ENCODE assay signal across 20 cellular contexts in genomic region chr13:39900106-39900750, GRCh38.
A peak's percentile ranks its signal among the peaks of the same experiment; 100 is the strongest.
DNase-seq lines count a peak whose midpoint lies in the region; ATAC-seq, FAIRE-seq and TF ChIP-seq lines count a peak whose summit lies in the region.
"Had no signal": no experiment of that assay in that cellular context is flagged by ENCODE, and none has a peak within 500 bp of the region (broad histone marks: within the 10 kb centered on the region; RNA-seq: fewer than 3 reads in every experiment).

No MANE protein-coding gene starts in this region.

- no peak for DNase-seq in activated naive CD8-positive, alpha-beta T cell treated with anti-CD3 and anti-CD28 coated beads, Interleukin-2, amount 50 U/mL, for 24 hours
- DNase-seq in activated naive CD8-positive, alpha-beta T cell treated with anti-CD3 and anti-CD28 coated beads for 36 hours, result no peak
- DNase-seq in astrocyte (ENCODE audit: low read depth) (peak; percentile 71), fibroblast of villous mesenchyme (ENCODE audit: low read depth) (peak; percentile 72), smooth muscle cell of the brain vasculature (ENCODE audit: low read depth, low spot score) (peak; percentile 21), NCI-H82 (lab: John Stamatoyannopoulos, UW) (no peak), NCI-H774 (lab: John Stamatoyannopoulos, UW) (no peak)
- DNase-seq in T-helper 2 cell treated with Interferon-gamma antibody and Interleukin-4, amounts not matched to agents 5 μg/mL and 100 μg/mL, for 36 hours (ENCODE audit: low spot score), result no peak
- DNase-seq: activated T-cell treated with anti-CD3 and anti-CD28 coated beads for 4 hours; CD8-positive, alpha-beta T cell; effector memory CD8-positive, alpha-beta T cell; naive thymus-derived CD8-positive, alpha-beta T cell; NCI-H1436; NCI-H524 treated with DMSO at 0.1 percent for 48 hours; psoas muscle; SW 1271 had no signal

- H3K27ac ChIP-seq in astrocyte (ENCODE audit: low read depth, low read length), result no peak overlapping the region
- H3K27ac ChIP-seq: cardiac muscle cell, KMS-11, psoas muscle had no signal

- H3K36me3 ChIP-seq in astrocyte (ENCODE audit: insufficient read depth, low read length), result no peaks in the 10 kb centered on the region
- H3K36me3 ChIP-seq: cardiac muscle cell had no signal

- H3K9me3 Mint-ChIP-seq in activated naive CD8-positive, alpha-beta T cell treated with anti-CD3 and anti-CD28 coated beads, Interleukin-2, amount 50 U/mL, for 24 hours, result no peaks in the 10 kb centered on the region
- no peaks in the 10 kb centered on the region for H3K9me3 Mint-ChIP-seq in activated naive CD8-positive, alpha-beta T cell treated with anti-CD3 and anti-CD28 coated beads for 36 hours
- no peaks in the 10 kb centered on the region for H3K9me3 Mint-ChIP-seq in astrocyte (ENCODE audit: unreplicated experiment)
- no peaks in the 10 kb centered on the region for H3K9me3 Mint-ChIP-seq in T-helper 2 cell treated with Interferon-gamma antibody and Interleukin-4, amounts not matched to agents 5 μg/mL and 100 μg/mL, for 36 hours
- H3K9me3 Mint-ChIP-seq: activated naive CD4-positive, alpha-beta T cell treated with anti-CD3 and anti-CD28 coated beads, Interleukin-2, amount 50 U/mL, for 24 hours; CD8-positive, alpha-beta T cell; effector memory CD8-positive, alpha-beta T cell had no signal

- no peak overlapping the region for H3K9ac ChIP-seq in astrocyte (ENCODE audit: low read length)
- H3K9ac ChIP-seq: KMS-11 had no signal

- H3K4me3 ChIP-seq in astrocyte (ENCODE audit: insufficient read depth, low read depth, low read length) (no peak overlapping the region), fibroblast of villous mesenchyme (ENCODE audit: low read depth, low read length) (no peak overlapping the region)
- H3K4me3 ChIP-seq: cardiac muscle cell, lung, psoas muscle had no signal

- peaks cover 1% of the 10 kb centered on the region for H3K27me3 Mint-ChIP-seq in activated naive CD8-positive, alpha-beta T cell treated with anti-CD3 and anti-CD28 coated beads, Interleukin-2, amount 50 U/mL, for 24 hours
- peaks cover 4% of the 10 kb centered on the region for H3K27me3 Mint-ChIP-seq in activated naive CD8-positive, alpha-beta T cell treated with anti-CD3 and anti-CD28 coated beads for 36 hours
- peaks cover 4% of the 10 kb centered on the region for H3K27me3 Mint-ChIP-seq in astrocyte (ENCODE audit: low read depth, unreplicated experiment)
- H3K27me3 Mint-ChIP-seq in T-helper 2 cell treated with Interferon-gamma antibody and Interleukin-4, amounts not matched to agents 5 μg/mL and 100 μg/mL, for 36 hours (ENCODE audit: low read depth), result no peaks in the 10 kb centered on the region
- H3K27me3 Mint-ChIP-seq: activated naive CD4-positive, alpha-beta T cell treated with anti-CD3 and anti-CD28 coated beads, Interleukin-2, amount 50 U/mL, for 24 hours; naive thymus-derived CD8-positive, alpha-beta T cell had no signal

- H3K27me3 ChIP-seq in astrocyte (ENCODE audit: insufficient read depth, low read length), result peaks cover 2% of the 10 kb centered on the region
- H3K27me3 ChIP-seq: cardiac muscle cell had no signal

- ATAC-seq in activated naive CD8-positive, alpha-beta T cell treated with anti-CD3 and anti-CD28 coated beads, Interleukin-2, amount 50 U/mL, for 24 hours, result no peak
- ATAC-seq: CD8-positive, alpha-beta T cell; effector memory CD8-positive, alpha-beta T cell; naive thymus-derived CD8-positive, alpha-beta T cell; psoas muscle had no signal

- TF ChIP-seq CTCF in astrocyte (IDR thresholded peaks at IDR 0.05; ENCODE audit: insufficient read depth, low read depth, low read length) (no peak), fibroblast of villous mesenchyme (IDR thresholded peaks at IDR 0.05; ENCODE audit: insufficient read depth, low read depth, low read length) (no peak)

- no peak for FAIRE-seq in astrocyte (lab: Jason Lieb, UNC)

- H4K20me1 ChIP-seq in astrocyte (ENCODE audit: insufficient read depth, low read length), result no peaks in the 10 kb centered on the region

- H3K4me1 Mint-ChIP-seq in activated naive CD8-positive, alpha-beta T cell treated with anti-CD3 and anti-CD28 coated beads, Interleukin-2, amount 50 U/mL, for 24 hours, result no peaks in the 10 kb centered on the region
- H3K4me1 Mint-ChIP-seq in activated naive CD8-positive, alpha-beta T cell treated with anti-CD3 and anti-CD28 coated beads for 36 hours, result peaks cover 3% of the 10 kb centered on the region
- H3K4me1 Mint-ChIP-seq in astrocyte (ENCODE audit: low read depth, unreplicated experiment), result no peaks in the 10 kb centered on the region
- peaks cover 2% of the 10 kb centered on the region for H3K4me1 Mint-ChIP-seq in T-helper 2 cell treated with Interferon-gamma antibody and Interleukin-4, amounts not matched to agents 5 μg/mL and 100 μg/mL, for 36 hours (ENCODE audit: low read depth)

- no peak overlapping the region for H3K4me2 ChIP-seq in astrocyte (ENCODE audit: low read length)
- H3K4me2 ChIP-seq: KMS-11 had no signal

- H3K4me3 Mint-ChIP-seq in activated naive CD8-positive, alpha-beta T cell treated with anti-CD3 and anti-CD28 coated beads, Interleukin-2, amount 50 U/mL, for 24 hours, result no peak overlapping the region
- H3K4me3 Mint-ChIP-seq in activated naive CD8-positive, alpha-beta T cell treated with anti-CD3 and anti-CD28 coated beads for 36 hours, result no peak overlapping the region
- no peak overlapping the region for H3K4me3 Mint-ChIP-seq in astrocyte (ENCODE audit: unreplicated experiment)
- H3K4me3 Mint-ChIP-seq in T-helper 2 cell treated with Interferon-gamma antibody and Interleukin-4, amounts not matched to agents 5 μg/mL and 100 μg/mL, for 36 hours, result no peak overlapping the region
- H3K4me3 Mint-ChIP-seq: activated naive CD4-positive, alpha-beta T cell treated with anti-CD3 and anti-CD28 coated beads, Interleukin-2, amount 50 U/mL, for 24 hours; CD8-positive, alpha-beta T cell; effector memory CD8-positive, alpha-beta T cell; naive thymus-derived CD8-positive, alpha-beta T cell had no signal

- H3K4me1 ChIP-seq in astrocyte (ENCODE audit: insufficient read depth, low read length), result peaks cover 9% of the 10 kb centered on the region
- H3K4me1 ChIP-seq: psoas muscle had no signal

- H3K27ac Mint-ChIP-seq in activated naive CD8-positive, alpha-beta T cell treated with anti-CD3 and anti-CD28 coated beads, Interleukin-2, amount 50 U/mL, for 24 hours, result peak overlapping the region; percentile 16
- H3K27ac Mint-ChIP-seq in activated naive CD8-positive, alpha-beta T cell treated with anti-CD3 and anti-CD28 coated beads for 36 hours, result no peak overlapping the region
- no peak overlapping the region for H3K27ac Mint-ChIP-seq in astrocyte (ENCODE audit: unreplicated experiment)
- no peak overlapping the region for H3K27ac Mint-ChIP-seq in T-helper 2 cell treated with Interferon-gamma antibody and Interleukin-4, amounts not matched to agents 5 μg/mL and 100 μg/mL, for 36 hours
- H3K27ac Mint-ChIP-seq: activated naive CD4-positive, alpha-beta T cell treated with anti-CD3 and anti-CD28 coated beads, Interleukin-2, amount 50 U/mL, for 24 hours; CD8-positive, alpha-beta T cell; effector memory CD8-positive, alpha-beta T cell; naive thymus-derived CD8-positive, alpha-beta T cell had no signal

- H2AFZ ChIP-seq in astrocyte (ENCODE audit: low read depth, low read length), result no peak overlapping the region

- H3K79me2 ChIP-seq in astrocyte (ENCODE audit: insufficient read depth, low read length), result no peaks in the 10 kb centered on the region

- no peaks in the 10 kb centered on the region for H3K9me3 ChIP-seq in astrocyte (ENCODE audit: insufficient read depth, low read depth, low read length)
- H3K9me3 ChIP-seq: psoas muscle had no signal

- no peaks in the 10 kb centered on the region for H3K36me3 Mint-ChIP-seq in activated naive CD8-positive, alpha-beta T cell treated with anti-CD3 and anti-CD28 coated beads, Interleukin-2, amount 50 U/mL, for 24 hours (ENCODE audit: low read depth)
- H3K36me3 Mint-ChIP-seq in activated naive CD8-positive, alpha-beta T cell treated with anti-CD3 and anti-CD28 coated beads for 36 hours, result no peaks in the 10 kb centered on the region
- no peaks in the 10 kb centered on the region for H3K36me3 Mint-ChIP-seq in astrocyte (ENCODE audit: low read depth, unreplicated experiment)
- no peaks in the 10 kb centered on the region for H3K36me3 Mint-ChIP-seq in T-helper 2 cell treated with Interferon-gamma antibody and Interleukin-4, amounts not matched to agents 5 μg/mL and 100 μg/mL, for 36 hours (ENCODE audit: low read depth)
- H3K36me3 Mint-ChIP-seq: activated naive CD4-positive, alpha-beta T cell treated with anti-CD3 and anti-CD28 coated beads, Interleukin-2, amount 50 U/mL, for 24 hours; CD8-positive, alpha-beta T cell had no signal

Comparison
In these comparisons a context has a peak if more than half of its experiments do, and no peak if none do; other contexts are left out.
1. DNase-seq: peak in astrocyte (single experiment), fibroblast of villous mesenchyme (single experiment) and smooth muscle cell of the brain vasculature (single experiment); none in activated naive CD8-positive, alpha-beta T cell treated with anti-CD3 and anti-CD28 coated beads, Interleukin-2, amount 50 U/mL, for 24 hours (single experiment), activated naive CD8-positive, alpha-beta T cell treated with anti-CD3 and anti-CD28 coated beads for 36 hours (single experiment), NCI-H82 (single experiment), T-helper 2 cell treated with Interferon-gamma antibody and Interleukin-4, amounts not matched to agents 5 μg/mL and 100 μg/mL, for 36 hours (single experiment) and NCI-H774 (single experiment).